8 cellular contexts compared by ENCODE assay signal in the genomic region with DNA sequence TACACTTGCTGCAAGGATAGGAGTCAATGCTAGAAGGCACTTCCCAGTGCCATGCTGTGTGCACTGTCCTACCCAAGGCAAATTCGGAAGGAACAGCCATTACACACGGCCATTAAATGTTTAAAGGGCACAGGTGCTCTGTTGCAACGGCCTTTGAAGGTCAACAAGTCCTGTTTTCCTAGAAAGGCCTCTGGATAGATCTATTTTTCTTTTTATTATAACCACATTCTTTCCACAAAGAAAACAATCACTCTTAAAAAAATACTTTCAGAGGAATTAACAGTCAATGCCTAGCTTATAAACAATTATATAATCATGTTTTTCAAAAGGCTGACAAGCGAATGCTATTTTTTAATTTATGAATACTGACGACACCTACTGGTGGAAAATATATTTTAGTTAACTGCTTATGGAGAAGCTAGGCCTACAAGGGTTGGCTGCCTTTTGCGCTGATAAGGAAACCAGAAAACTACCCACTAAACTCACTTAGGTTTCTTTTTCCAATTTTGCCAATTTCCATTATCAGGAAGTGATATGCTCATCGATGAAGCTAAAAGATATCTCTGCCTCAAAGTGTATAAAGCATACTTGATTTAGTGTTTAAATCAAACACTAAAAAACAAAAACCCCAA. TPM values are rescaled to one million over a fixed set of nuclear protein-coding genes. Genes with fewer than 3 reads are reported as not detected.
DNase-seq lines count a peak whose midpoint lies in the region; ATAC-seq and TF ChIP-seq lines count a peak whose summit lies in the region.

No MANE protein-coding gene starts in this region.

- H3K4me3 Mint-ChIP-seq in T-cell = peak overlapping the region; percentile 90 to 97 (median 93)

- CTCF ChIA-PET in T-cell (lab: Charles Lee) = interaction anchor here (0.6 to 8.8 kb wide), 62 partner anchors 9 to 242 kb away, joined by 3 to 181 read pairs (median 6); partner anchors contain the start of genes CCDC66 (in 1 of the 2) and TASOR (in 1 of the 2)

- H3K4me1 Mint-ChIP-seq in T-cell = peaks cover 60 to 64% (median 63%) of the 10 kb centered on the region in 3 donors

- ATAC-seq in T-cell (replicated peaks in 1 of 4) (peak in 1 of 4 experiments; percentile 6), upper lobe of right lung (no peak), HG03095 (IDR thresholded peaks at IDR 0.05; ENCODE audit: unreplicated experiment) (no peak)

- H3K9me3 Mint-ChIP-seq in T-cell = no peaks in the 10 kb centered on the region

- POLR2A ChIA-PET in T-cell (lab: Charles Lee) = interaction anchor here (0.5 to 4.6 kb wide), 21 partner anchors 9 to 798 kb away, joined by 3 to 23 read pairs (median 4); no protein-coding TSS in a partner anchor

- no peaks in the 10 kb centered on the region for H3K36me3 ChIP-seq in effector memory CD4-positive, alpha-beta T cell (ENCODE audit: control insufficient read depth, insufficient read depth, low read length)
- H3K36me3 ChIP-seq in mesodermal cell (ENCODE audit: control insufficient read depth, insufficient read depth, low read length) = no peaks in the 10 kb centered on the region
- no peaks in the 10 kb centered on the region for H3K36me3 ChIP-seq in upper lobe of right lung

- H3K4me3 ChIP-seq in effector memory CD4-positive, alpha-beta T cell (ENCODE audit: insufficient read depth, low read depth, low read length, poor library complexity, severe bottlenecking) = peak overlapping the region; percentile 69
- H3K4me3 ChIP-seq in mesodermal cell (ENCODE audit: extremely low read depth, insufficient read depth, low read length, poor library complexity, severe bottlenecking) (peak overlapping the region; percentile 53), upper lobe of right lung (peak overlapping the region; percentile 89)

- TF ChIP-seq CTCF in upper lobe of right lung (IDR thresholded peaks at IDR 0.05) = peak; percentile 66

- intact Hi-C loops in upper lobe of right lung (cut with DNase I) = no loop called here

- peaks cover 48% of the 10 kb centered on the region for H3K4me1 ChIP-seq in effector memory CD4-positive, alpha-beta T cell (ENCODE audit: control insufficient read depth, insufficient read depth, low read length, poor library complexity, severe bottlenecking)
- peaks cover 7% of the 10 kb centered on the region for H3K4me1 ChIP-seq in mesodermal cell (ENCODE audit: control insufficient read depth, insufficient read depth, low read length, poor library complexity, severe bottlenecking)
- H3K4me1 ChIP-seq in upper lobe of right lung = peaks cover 55% of the 10 kb centered on the region

- H3K27ac ChIP-seq in effector memory CD4-positive, alpha-beta T cell (ENCODE audit: insufficient read depth, low read length, poor library complexity, severe bottlenecking) = peak overlapping the region; percentile 76
- H3K27ac ChIP-seq in mesodermal cell (ENCODE audit: low read depth, low read length, severe bottlenecking) (no peak overlapping the region), upper lobe of right lung (peak overlapping the region; percentile 77)

- 56 to 71% methylated on average over 3 to 4 of the region's 7 CpGs for WGBS in mesodermal cell (ENCODE audit: insufficient coverage in 2 of 2), 2 experiments

- DNase-seq in NCI-H510A treated with DMSO at 0.1 percent for 48 hours (lab: John Stamatoyannopoulos, UW) (peak; percentile 64), NCI-H510A (lab: John Stamatoyannopoulos, UW) (no peak), NCI-H1048 (lab: John Stamatoyannopoulos, UW) (peak; percentile 37), T-cell (peak in 4 of 34 experiments; percentile 18 to 34 (median 28)), upper lobe of right lung (no peak)
- DNase-seq in effector memory CD4-positive, alpha-beta T cell = no peak

- H3K27me3 ChIP-seq in effector memory CD4-positive, alpha-beta T cell (replicated peaks; ENCODE audit: control insufficient read depth, insufficient read depth, low read length, poor library complexity, severe bottlenecking) = no peaks in the 10 kb centered on the region
- H3K27me3 ChIP-seq in upper lobe of right lung = no peaks in the 10 kb centered on the region

- peaks cover 15% of the 10 kb centered on the region for H3K36me3 Mint-ChIP-seq in T-cell

- peak overlapping the region; percentile 95 to 96 for H3K27ac Mint-ChIP-seq in T-cell

- no peaks in the 10 kb centered on the region for H3K9me3 ChIP-seq in effector memory CD4-positive, alpha-beta T cell (ENCODE audit: control insufficient read depth, low read length)
- H3K9me3 ChIP-seq in mesodermal cell (ENCODE audit: control insufficient read depth, low read length) (no peaks in the 10 kb centered on the region), upper lobe of right lung (no peaks in the 10 kb centered on the region)

- no peaks in the 10 kb centered on the region for H3K27me3 Mint-ChIP-seq in T-cell

RNA-seq across cellular contexts. Expression of gene ARHGEF3, which starts 2.4 kb away (rescaled TPM):
- total RNA-seq in T-cell (100 to 1,000 TPM in 4 of 5 donors, 10 to 100 TPM in 1; 93.4 to 132 (median 124) TPM), upper lobe of right lung (37.5 TPM)
- polyA plus RNA-seq in mesodermal cell (2013, experiment 1 of 2) = 28.3 TPM
- polyA plus RNA-seq in mesodermal cell (2013, experiment 2 of 2) = 29.1 TPM

Comparison
In these comparisons a context has a peak if more than half of its experiments do, and no peak if none do; other contexts are left out.
1. DNase-seq: peak in NCI-H510A treated with DMSO at 0.1 percent for 48 hours (single experiment) and NCI-H1048 (single experiment); none in NCI-H510A (single experiment), effector memory CD4-positive, alpha-beta T cell (0 of 3) and upper lobe of right lung (single experiment).
2. Peak in every context shown above with its lines, with median percentiles within 50 percentile points of each other: H3K4me3 ChIP-seq.